In the genomic region with DNA sequence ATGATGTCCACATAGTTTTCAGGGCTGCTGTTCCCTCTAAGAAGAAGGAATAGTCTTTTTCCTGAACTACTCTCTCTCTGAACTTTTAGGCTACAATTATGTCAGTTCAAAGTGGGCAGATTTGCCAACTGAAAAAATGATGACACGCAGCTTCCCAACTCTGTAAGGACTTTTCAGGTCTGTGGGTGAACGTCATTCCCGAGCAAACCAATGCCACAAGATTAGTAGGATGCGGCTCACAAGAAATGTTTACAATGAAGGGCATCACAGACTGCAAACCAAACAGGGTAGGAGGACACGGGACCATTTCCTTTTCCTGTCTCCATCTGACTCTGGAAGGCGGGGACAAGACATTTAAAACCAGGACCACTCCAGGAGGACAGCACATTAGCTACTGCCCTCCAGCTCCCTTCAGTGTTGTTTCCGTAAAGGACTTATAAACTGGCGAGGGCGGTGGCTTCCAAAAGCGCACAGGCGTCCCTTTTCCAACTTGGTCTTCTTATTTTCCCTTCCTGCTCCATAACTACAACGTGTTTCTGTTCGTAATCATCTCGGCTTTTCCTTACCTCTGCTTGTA, we compare ENCODE assay signal across 1 cellular context.
TF ChIP-seq lines count a peak whose summit lies in the region.

No MANE protein-coding gene starts in this region.

TF ChIP-seq in GM12878, 131 proteins besides CTCF, POLR2A, EP300 and RAD21 (continued from another document):
- TF ChIP-seq, protein P1, sequence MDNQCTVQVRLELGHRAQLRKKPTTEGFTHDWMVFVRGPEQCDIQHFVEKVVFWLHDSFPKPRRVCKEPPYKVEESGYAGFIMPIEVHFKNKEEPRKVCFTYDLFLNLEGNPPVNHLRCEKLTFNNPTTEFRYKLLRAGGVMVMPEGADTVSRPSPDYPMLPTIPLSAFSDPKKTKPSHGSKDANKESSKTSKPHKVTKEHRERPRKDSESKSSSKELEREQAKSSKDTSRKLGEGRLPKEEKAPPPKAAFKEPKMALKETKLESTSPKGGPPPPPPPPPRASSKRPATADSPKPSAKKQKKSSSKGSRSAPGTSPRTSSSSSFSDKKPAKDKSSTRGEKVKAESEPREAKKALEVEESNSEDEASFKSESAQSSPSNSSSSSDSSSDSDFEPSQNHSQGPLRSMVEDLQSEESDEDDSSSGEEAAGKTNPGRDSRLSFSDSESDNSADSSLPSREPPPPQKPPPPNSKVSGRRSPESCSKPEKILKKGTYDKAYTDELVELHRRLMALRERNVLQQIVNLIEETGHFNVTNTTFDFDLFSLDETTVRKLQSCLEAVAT (IDR thresholded peaks at IDR 0.05), result no peak
- TF ChIP-seq BACH1 (IDR thresholded peaks at IDR 0.05; ENCODE audit: borderline replicate concordance), result no peak
- TF ChIP-seq, protein P2, sequence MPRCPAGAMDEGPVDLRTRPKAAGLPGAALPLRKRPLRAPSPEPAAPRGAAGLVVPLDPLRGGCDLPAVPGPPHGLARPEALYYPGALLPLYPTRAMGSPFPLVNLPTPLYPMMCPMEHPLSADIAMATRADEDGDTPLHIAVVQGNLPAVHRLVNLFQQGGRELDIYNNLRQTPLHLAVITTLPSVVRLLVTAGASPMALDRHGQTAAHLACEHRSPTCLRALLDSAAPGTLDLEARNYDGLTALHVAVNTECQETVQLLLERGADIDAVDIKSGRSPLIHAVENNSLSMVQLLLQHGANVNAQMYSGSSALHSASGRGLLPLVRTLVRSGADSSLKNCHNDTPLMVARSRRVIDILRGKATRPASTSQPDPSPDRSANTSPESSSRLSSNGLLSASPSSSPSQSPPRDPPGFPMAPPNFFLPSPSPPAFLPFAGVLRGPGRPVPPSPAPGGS (IDR thresholded peaks at IDR 0.05; ENCODE audit: borderline replicate concordance, insufficient read depth, low read depth, low read length, poor library complexity, severe bottlenecking), result no peak
- no peak for TF ChIP-seq ATF7 (IDR thresholded peaks at IDR 0.05; ENCODE audit: low read depth)
